ENCODE assay signal across 1 cellular context in the genomic region with DNA sequence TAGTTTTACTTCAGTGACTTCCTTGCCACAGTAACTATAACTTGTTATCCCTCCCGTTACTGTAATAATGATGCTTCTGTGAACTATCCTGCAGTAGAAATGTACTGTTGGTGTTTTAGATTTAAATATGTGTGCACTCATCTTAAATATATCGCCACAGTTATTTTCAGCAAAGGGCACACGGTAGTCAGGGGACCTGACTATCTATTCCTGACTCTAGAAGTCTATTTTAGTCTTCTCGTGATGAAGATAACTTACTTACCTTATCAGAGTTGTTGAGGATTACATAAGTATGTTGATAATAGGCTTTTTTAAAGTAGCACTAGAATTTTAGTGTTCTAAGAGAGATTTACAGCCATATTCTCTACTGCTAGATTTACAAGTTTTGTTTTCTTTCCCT.
TF ChIP-seq lines count a peak whose summit lies in the region.

No MANE protein-coding gene starts in this region.

TF ChIP-seq in WTC11, 78 proteins besides CTCF, POLR2A, EP300 and RAD21 (continued from another document):
- TF ChIP-seq, protein P1, sequence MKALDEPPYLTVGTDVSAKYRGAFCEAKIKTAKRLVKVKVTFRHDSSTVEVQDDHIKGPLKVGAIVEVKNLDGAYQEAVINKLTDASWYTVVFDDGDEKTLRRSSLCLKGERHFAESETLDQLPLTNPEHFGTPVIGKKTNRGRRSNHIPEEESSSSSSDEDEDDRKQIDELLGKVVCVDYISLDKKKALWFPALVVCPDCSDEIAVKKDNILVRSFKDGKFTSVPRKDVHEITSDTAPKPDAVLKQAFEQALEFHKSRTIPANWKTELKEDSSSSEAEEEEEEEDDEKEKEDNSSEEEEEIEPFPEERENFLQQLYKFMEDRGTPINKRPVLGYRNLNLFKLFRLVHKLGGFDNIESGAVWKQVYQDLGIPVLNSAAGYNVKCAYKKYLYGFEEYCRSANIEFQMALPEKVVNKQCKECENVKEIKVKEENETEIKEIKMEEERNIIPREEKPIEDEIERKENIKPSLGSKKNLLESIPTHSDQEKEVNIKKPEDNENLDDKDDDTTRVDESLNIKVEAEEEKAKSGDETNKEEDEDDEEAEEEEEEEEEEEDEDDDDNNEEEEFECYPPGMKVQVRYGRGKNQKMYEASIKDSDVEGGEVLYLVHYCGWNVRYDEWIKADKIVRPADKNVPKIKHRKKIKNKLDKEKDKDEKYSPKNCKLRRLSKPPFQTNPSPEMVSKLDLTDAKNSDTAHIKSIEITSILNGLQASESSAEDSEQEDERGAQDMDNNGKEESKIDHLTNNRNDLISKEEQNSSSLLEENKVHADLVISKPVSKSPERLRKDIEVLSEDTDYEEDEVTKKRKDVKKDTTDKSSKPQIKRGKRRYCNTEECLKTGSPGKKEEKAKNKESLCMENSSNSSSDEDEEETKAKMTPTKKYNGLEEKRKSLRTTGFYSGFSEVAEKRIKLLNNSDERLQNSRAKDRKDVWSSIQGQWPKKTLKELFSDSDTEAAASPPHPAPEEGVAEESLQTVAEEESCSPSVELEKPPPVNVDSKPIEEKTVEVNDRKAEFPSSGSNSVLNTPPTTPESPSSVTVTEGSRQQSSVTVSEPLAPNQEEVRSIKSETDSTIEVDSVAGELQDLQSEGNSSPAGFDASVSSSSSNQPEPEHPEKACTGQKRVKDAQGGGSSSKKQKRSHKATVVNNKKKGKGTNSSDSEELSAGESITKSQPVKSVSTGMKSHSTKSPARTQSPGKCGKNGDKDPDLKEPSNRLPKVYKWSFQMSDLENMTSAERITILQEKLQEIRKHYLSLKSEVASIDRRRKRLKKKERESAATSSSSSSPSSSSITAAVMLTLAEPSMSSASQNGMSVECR (CRISPR knock-in tag; IDR thresholded peaks at IDR 0.05; ENCODE audit: borderline replicate concordance): no peak
- TF ChIP-seq NFYB (CRISPR knock-in tag; conservative IDR thresholded peaks at IDR 0.05; ENCODE audit: low read depth): no peak
- TF ChIP-seq, protein P2, sequence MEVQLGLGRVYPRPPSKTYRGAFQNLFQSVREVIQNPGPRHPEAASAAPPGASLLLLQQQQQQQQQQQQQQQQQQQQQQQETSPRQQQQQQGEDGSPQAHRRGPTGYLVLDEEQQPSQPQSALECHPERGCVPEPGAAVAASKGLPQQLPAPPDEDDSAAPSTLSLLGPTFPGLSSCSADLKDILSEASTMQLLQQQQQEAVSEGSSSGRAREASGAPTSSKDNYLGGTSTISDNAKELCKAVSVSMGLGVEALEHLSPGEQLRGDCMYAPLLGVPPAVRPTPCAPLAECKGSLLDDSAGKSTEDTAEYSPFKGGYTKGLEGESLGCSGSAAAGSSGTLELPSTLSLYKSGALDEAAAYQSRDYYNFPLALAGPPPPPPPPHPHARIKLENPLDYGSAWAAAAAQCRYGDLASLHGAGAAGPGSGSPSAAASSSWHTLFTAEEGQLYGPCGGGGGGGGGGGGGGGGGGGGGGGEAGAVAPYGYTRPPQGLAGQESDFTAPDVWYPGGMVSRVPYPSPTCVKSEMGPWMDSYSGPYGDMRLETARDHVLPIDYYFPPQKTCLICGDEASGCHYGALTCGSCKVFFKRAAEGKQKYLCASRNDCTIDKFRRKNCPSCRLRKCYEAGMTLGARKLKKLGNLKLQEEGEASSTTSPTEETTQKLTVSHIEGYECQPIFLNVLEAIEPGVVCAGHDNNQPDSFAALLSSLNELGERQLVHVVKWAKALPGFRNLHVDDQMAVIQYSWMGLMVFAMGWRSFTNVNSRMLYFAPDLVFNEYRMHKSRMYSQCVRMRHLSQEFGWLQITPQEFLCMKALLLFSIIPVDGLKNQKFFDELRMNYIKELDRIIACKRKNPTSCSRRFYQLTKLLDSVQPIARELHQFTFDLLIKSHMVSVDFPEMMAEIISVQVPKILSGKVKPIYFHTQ (CRISPR knock-in tag; IDR thresholded peaks at IDR 0.05): no peak
